Comparison of ENCODE assay signal across 8 cellular contexts in genomic region chr12:75983851-75984250, GRCh38. TPM values are rescaled to one million over a fixed set of nuclear protein-coding genes. Genes with fewer than 3 reads are reported as not detected.
DNase-seq lines count a peak whose midpoint lies in the region; ATAC-seq, FAIRE-seq and TF ChIP-seq lines count a peak whose summit lies in the region.
"Not testable (repeated sequence)": the region's sequence is repeated elsewhere in the genome, so short reads cannot be mapped to it uniquely, and the experiment has no call there.

No MANE protein-coding gene starts in this region.

- WGBS in K562 (ENCODE audit: insufficient coverage, low coverage, missing lambda C conversion rate): 31% methylated on average over 3 of the region's 4 CpGs
- no CpG with 5 or more reads among the region's 4 CpGs for WGBS in mesendoderm (ENCODE audit: extremely low coverage, insufficient coverage, low lambda C conversion rate)

- not testable (repeated sequence) for ATAC-seq in Panc1
- ATAC-seq in K562 (0 out of 3 replicates have a peak, but pooled peaks have one; percentile 22), esophagus mucosa (peak; percentile 58)

- H3K36me3 ChIP-seq in Caco-2 (ENCODE audit: control insufficient read depth, insufficient read depth, low read length); Panc1 (ENCODE audit: control insufficient read depth, insufficient read depth, low read length); K562 (ENCODE audit: control insufficient read depth, insufficient read depth, low read length); mesendoderm (ENCODE audit: control insufficient read depth, insufficient read depth, low read length): not testable (repeated sequence)

- H3K27ac Mint-ChIP-seq in Caco-2 (ENCODE audit: unreplicated experiment) (peak overlapping the region; percentile 68), HFFc6 (peak overlapping the region; percentile 16; the same call in 1 of the 2 replicates), progenitor cell of endocrine pancreas (peak overlapping the region; percentile 6), type B pancreatic cell (peak overlapping the region; percentile 24)

- not testable (repeated sequence) for H3K4ac ChIP-seq in mesendoderm (ENCODE audit: low read depth, low read length)

- peaks cover 46% of the 10 kb centered on the region for H3K4me1 Mint-ChIP-seq in Caco-2 (ENCODE audit: low read depth, unreplicated experiment)
- H3K4me1 Mint-ChIP-seq in HFFc6 (ENCODE audit: low read depth): peaks cover 43% of the 10 kb centered on the region
- H3K4me1 Mint-ChIP-seq in progenitor cell of endocrine pancreas (ENCODE audit: low read depth): peaks cover 34% of the 10 kb centered on the region
- peaks cover 26% of the 10 kb centered on the region for H3K4me1 Mint-ChIP-seq in type B pancreatic cell (ENCODE audit: unreplicated experiment)

- H3K56ac ChIP-seq in mesendoderm (ENCODE audit: low read length): not testable (repeated sequence)

- peak overlapping the region; percentile 42 for H3K4me3 Mint-ChIP-seq in Caco-2 (ENCODE audit: unreplicated experiment)
- H3K4me3 Mint-ChIP-seq in HFFc6; progenitor cell of endocrine pancreas (ENCODE audit: low read depth); type B pancreatic cell: not testable (repeated sequence)

- not testable (repeated sequence) for H2BK15ac ChIP-seq in mesendoderm (replicated peaks; ENCODE audit: low read depth)

- H3K27ac ChIP-seq in Panc1 (ENCODE audit: low read length): peak overlapping the region; percentile 99
- not testable (repeated sequence) for H3K27ac ChIP-seq in K562 (ENCODE audit: extremely low read depth, low read depth, low read length); mesendoderm (ENCODE audit: low read depth, low read length)

- not testable (repeated sequence) for H3K79me2 ChIP-seq in K562 (ENCODE audit: control insufficient read depth, insufficient read depth, low read length); mesendoderm (ENCODE audit: control insufficient read depth, insufficient read depth, low read length)

- not testable (repeated sequence) for H3K27me3 Mint-ChIP-seq in Caco-2 (ENCODE audit: insufficient read depth, unreplicated experiment); HFFc6 (ENCODE audit: insufficient read depth); progenitor cell of endocrine pancreas; type B pancreatic cell

- not testable (repeated sequence) for H4K8ac ChIP-seq in mesendoderm (ENCODE audit: low read depth, low read length)

- intact Hi-C loops in Caco-2 (cut with micrococcal nuclease; ENCODE audit: unreplicated experiment); K562 (cut with micrococcal nuclease): not testable (repeated sequence)
- intact Hi-C loops in Panc1 (cut with micrococcal nuclease; ENCODE audit: unreplicated experiment): loop anchor here (2.0 to 5.0 kb wide), 2 partner anchors 38 to 259 kb away; no protein-coding TSS in a partner anchor

- H3K79me1 ChIP-seq in mesendoderm (ENCODE audit: low read length): not testable (repeated sequence)

- peak; percentile 43 to 44 for DNase-seq in Caco-2
- DNase-seq in HFFc6; Panc1 (ENCODE audit: low read depth, low spot score); K562 (ENCODE audit: extremely low read depth in 1 of 4, low spot score in 3 of 4); mesendoderm; progenitor cell of endocrine pancreas (ENCODE audit: low spot score, unreplicated experiment); type B pancreatic cell (ENCODE audit: extremely low spot score, unreplicated experiment): not testable (repeated sequence)

- not testable (repeated sequence) for H4K20me1 ChIP-seq in K562 (replicated peaks; ENCODE audit: control insufficient read depth, insufficient read depth, low read length)

- not testable (repeated sequence) for H2BK5ac ChIP-seq in mesendoderm (ENCODE audit: low read length)

- POLR2A ChIA-PET in Caco-2 (lab: Charles Lee): not testable (repeated sequence)
- POLR2A ChIA-PET in Panc1 (lab: Charles Lee) (interaction anchor here (0.6 to 0.7 kb wide), 3 partner anchors 36 to 136 kb away, joined by 7 to 13 read pairs (median 10); no protein-coding TSS in a partner anchor), K562 (lab: Yijun Ruan, JAX) (interaction anchor here (0.8 kb wide), 1 partner anchor 118 kb away, joined by 3 read pairs; no protein-coding TSS in a partner anchor)

- not testable (repeated sequence) for H3K9me1 ChIP-seq in K562 (ENCODE audit: control insufficient read depth, insufficient read depth, low read length)

- TF ChIP-seq CTCF in Caco-2 (IDR thresholded peaks at IDR 0.05; ENCODE audit: insufficient read depth in 1 of 2, low read depth in 1 of 2, low read length in 1 of 2, severe bottlenecking in 1 of 2, unreplicated experiment in 1 of 2); HFFc6 (IDR thresholded peaks at IDR 0.05); Panc1 (IDR thresholded peaks at IDR 0.05); K562 (IDR thresholded peaks at IDR 0.05 in 2 of 3, conservative IDR thresholded peaks at IDR 0.05 in 1 of 3; ENCODE audit: insufficient read depth in 2 of 3, low read depth in 1 of 3, low read length in 3 of 3); progenitor cell of endocrine pancreas (IDR thresholded peaks at IDR 0.05; ENCODE audit: unreplicated experiment); type B pancreatic cell (conservative IDR thresholded peaks at IDR 0.05): not testable (repeated sequence)

- H3K9me3 Mint-ChIP-seq in Caco-2 (ENCODE audit: unreplicated experiment); progenitor cell of endocrine pancreas (ENCODE audit: low read depth); type B pancreatic cell: not testable (repeated sequence)
- peaks cover 10% of the 10 kb centered on the region for H3K9me3 Mint-ChIP-seq in HFFc6

- H2BK120ac ChIP-seq in mesendoderm (ENCODE audit: low read depth, low read length): not testable (repeated sequence)

- H2AK5ac ChIP-seq in mesendoderm (ENCODE audit: low read length): peak overlapping the region; percentile 83

- H3K4me2 ChIP-seq in K562 (ENCODE audit: insufficient read depth, low read length); mesendoderm (ENCODE audit: low read length): not testable (repeated sequence)

- not testable (repeated sequence) for TF ChIP-seq RAD21 in K562 (CRISPR knock-in tag; conservative IDR thresholded peaks at IDR 0.05 in 1 of 2, IDR thresholded peaks at IDR 0.05 in 1 of 2)

- CTCF ChIA-PET in Caco-2 (lab: Charles Lee): interaction anchor here (0.6 kb wide), 1 partner anchor 24 kb away, joined by 3 read pairs; no protein-coding TSS in a partner anchor
- CTCF ChIA-PET in Panc1 (lab: Charles Lee): interaction anchor here (0.6 kb wide), 1 partner anchor 26 kb away, joined by 4 read pairs; no protein-coding TSS in a partner anchor
- CTCF ChIA-PET in K562 (lab: Yijun Ruan, JAX; ENCODE audit: low intra/inter-chr PET ratio): not testable (repeated sequence)

- not testable (repeated sequence) for H3K36me3 Mint-ChIP-seq in Caco-2 (ENCODE audit: insufficient read depth, unreplicated experiment); progenitor cell of endocrine pancreas (ENCODE audit: insufficient read depth); type B pancreatic cell
- peaks cover 10% of the 10 kb centered on the region for H3K36me3 Mint-ChIP-seq in HFFc6 (ENCODE audit: low read depth)

- not testable (repeated sequence) for H3K9me3 ChIP-seq in Caco-2; Panc1 (ENCODE audit: control insufficient read depth, insufficient read depth, low read depth, low read length); K562 (replicated peaks; ENCODE audit: control insufficient read depth, insufficient read depth, low read depth, low read length)

- H3K4me1 ChIP-seq in Caco-2 (peaks cover 77% of the 10 kb centered on the region), Panc1 (ENCODE audit: control insufficient read depth, insufficient read depth, low read length) (peaks cover 69% of the 10 kb centered on the region)
- not testable (repeated sequence) for H3K4me1 ChIP-seq in K562 (replicated peaks in 1 of 2; ENCODE audit: control insufficient read depth in 2 of 2, insufficient read depth in 2 of 2, low read length in 2 of 2); mesendoderm (ENCODE audit: control insufficient read depth, low read depth, low read length)

- not testable (repeated sequence) for H2AFZ ChIP-seq in K562 (ENCODE audit: low read depth, low read length)

- in situ Hi-C loops in Panc1 (cut with HindIII; ENCODE audit: low pct_unique_long_range_greater_than_20kb, low sequenced_read_pairs); K562 (cut with MboI): not testable (repeated sequence)

- H3K27me3 ChIP-seq in Caco-2 (replicated peaks; ENCODE audit: control insufficient read depth, insufficient read depth, low read length); Panc1 (ENCODE audit: control insufficient read depth, insufficient read depth, low read length); K562 (ENCODE audit: control insufficient read depth in 2 of 2, insufficient read depth in 2 of 2, low read length in 2 of 2); mesendoderm (ENCODE audit: insufficient read depth, low read length, poor library complexity): not testable (repeated sequence)

- not testable (repeated sequence) for BruUV-seq in Caco-2 (replicated peaks; lab: Mats Ljungman, UMichigan); Panc1 (replicated peaks; lab: Mats Ljungman, UMichigan); K562 (replicated peaks; lab: Mats Ljungman, UMichigan)

- not testable (repeated sequence) for H3K23ac ChIP-seq in mesendoderm (ENCODE audit: low read length)

- not testable (repeated sequence) for TF ChIP-seq EP300 in K562 (IDR thresholded peaks at IDR 0.05; ENCODE audit: low read length)

- H3K18ac ChIP-seq in mesendoderm (ENCODE audit: low read length): not testable (repeated sequence)

- not testable (repeated sequence) for H3K9ac ChIP-seq in K562 (ENCODE audit: insufficient read depth in 1 of 2, low read depth in 2 of 2, low read length in 2 of 2); mesendoderm (ENCODE audit: low read length)

- not testable (repeated sequence) for H3K4me3 ChIP-seq in Caco-2 (ENCODE audit: low read depth, low read length); K562; mesendoderm (ENCODE audit: low read length)
- peak overlapping the region in 1 of 2 experiments; percentile 42; a peak in 1 of 4 replicates for H3K4me3 ChIP-seq in Panc1 (ENCODE audit: low read depth in 2 of 2, low read length in 2 of 2)

- not testable (repeated sequence) for FAIRE-seq in K562 (lab: Jason Lieb, UNC)

- TF ChIP-seq POLR2A in K562 (conservative IDR thresholded peaks at IDR 0.05): not testable (repeated sequence)

- not testable (repeated sequence) for H4K5ac ChIP-seq in mesendoderm (ENCODE audit: low read length)

RNA-seq across cellular contexts. Expression of gene PHLDA1, which starts 47.7 kb away (rescaled TPM):
- total RNA-seq in Caco-2 (2022): 46.2 and 47.2 TPM in 2 replicates
- 10 to 100 TPM; 49.2 to 81.5 (median 76.2) TPM for total RNA-seq in HFFc6 (2021; fragmentation: NEBNext Ultra II Directional; extraction: Animal tissue kit (Norgen Biotek cat#: 25700))
- total RNA-seq in Panc1 (2021; ENCODE audit: unreplicated experiment): 159 TPM
- polyA plus RNA-seq in Panc1 (2012; ENCODE audit: insufficient read length): 124 TPM
- total RNA-seq in K562 (2011; cell fraction: chromatin; rRNA removed; ENCODE audit: low replicate concordance): 3.4 TPM in 2 replicates
- total RNA-seq in K562 (2011; cell fraction: nucleolus; rRNA removed): 2.1 and 4.5 TPM in 2 replicates
- 3.4 and 6.9 TPM in 2 replicates for total RNA-seq in K562 (2011; cell fraction: nucleoplasm; rRNA removed)
- total RNA-seq in K562 (2014; rRNA removed): 0.54 and 0.73 TPM in 2 replicates
- 0.51 and 0.80 TPM in 2 replicates for total RNA-seq in K562 (2014; rRNA removed; fragmentation: Illumina TruSeq; extraction: Trizol)
- 0.33 and 0.38 TPM in 2 replicates for total RNA-seq in K562 (2015; rRNA removed; fragmentation: Illumina TruSeq; extraction: Trizol)
- 0.81 and 1.6 TPM in 2 replicates for total RNA-seq in K562 (2021)
- 2.3 and 2.9 TPM in 2 replicates for polyA plus RNA-seq in K562 (2011; rRNA removed)
- polyA plus RNA-seq in K562 (2011; cell fraction: cytosol; rRNA removed): 1.9 and 4.4 TPM in 2 replicates
- 2.0 and 3.7 TPM in 2 replicates for polyA plus RNA-seq in K562 (2011; cell fraction: nucleus; rRNA removed)
- polyA plus RNA-seq in K562 (2012): 1.1 and 1.7 TPM in 2 replicates
- polyA plus RNA-seq in K562 (2014; fragmentation: Illumina TruSeq; extraction: Trizol): 0.40 and 0.57 TPM in 2 replicates
- polyA plus RNA-seq in K562 (2014; fragmentation: Nextera tagmentation; extraction: Ambion mirVana): under 1 TPM; 0.15 to 0.56 TPM
- 0.61 and 0.82 TPM in 2 replicates for polyA plus RNA-seq in K562 (2014; rRNA removed)
- 3.0 and 3.2 TPM in 2 replicates for polyA minus RNA-seq in K562 (2011; rRNA and poly(A)+ RNA removed)
- polyA minus RNA-seq in K562 (2011; cell fraction: cytosol; rRNA and poly(A)+ RNA removed): 2.9 and 4.0 TPM in 2 replicates
- polyA minus RNA-seq in K562 (2011; cell fraction: nucleus; rRNA and poly(A)+ RNA removed): 4.7 and 6.1 TPM in 2 replicates
- total RNA-seq in esophagus mucosa: 102 TPM
- polyA plus RNA-seq in mesendoderm (2013, experiment 1 of 2): 9.4 TPM
- polyA plus RNA-seq in mesendoderm (2013, experiment 2 of 2): 10.2 TPM
- 45.4 and 47.4 TPM in 2 replicates for total RNA-seq in progenitor cell of endocrine pancreas
- total RNA-seq in type B pancreatic cell (ENCODE audit: low replicate concordance): 67.5 and 108 TPM in 2 replicates

Comparison
In these comparisons a context has a peak if more than half of its experiments do, and no peak if none do; other contexts are left out.
1. H3K27ac Mint-ChIP-seq: peak in every context shown above with its lines; median percentile 68 in Caco-2; 24 in type B pancreatic cell; 16 in HFFc6; 6 in progenitor cell of endocrine pancreas.